ENCODE assay signal across 21 cellular contexts in genomic region chr7:149724661-149725425, GRCh38.
"Had no signal": no experiment of that assay in that cellular context is flagged by ENCODE, and none has a peak within 500 bp of the region (broad histone marks: within the 10 kb centered on the region; RNA-seq: fewer than 3 reads in every experiment).

No MANE protein-coding gene starts in this region.

- H3K9me3 Mint-ChIP-seq: activated B cell treated with CpG ODN at 0.5 μM for 24 hours; activated CD4-positive, alpha-beta T cell treated with anti-CD3 and anti-CD28 coated beads, Interleukin-2, amount 10 ng/mL, durations not matched to agents 24 days and 14 days; activated naive CD4-positive, alpha-beta T cell treated with anti-CD3 and anti-CD28 coated beads, Interleukin-2, amount 50 U/mL, for 72 hours; activated T-cell treated with anti-CD3 and anti-CD28 coated beads, Interleukin-2, amount 50 U/mL, for 4 hours; mesothelial cell of epicardium; nephron; T-cell had no signal

- H3K27ac Mint-ChIP-seq: activated B cell treated with CpG ODN at 0.5 μM for 24 hours; activated CD4-positive, alpha-beta T cell treated with anti-CD3 and anti-CD28 coated beads, Interleukin-2, amount 10 ng/mL, durations not matched to agents 24 days and 14 days; activated CD8-positive, alpha-beta T cell treated with anti-CD3 and anti-CD28 coated beads, Interleukin-2, amount 10 ng/mL, durations not matched to agents 7 days and 5 days; activated naive CD4-positive, alpha-beta T cell treated with anti-CD3 and anti-CD28 coated beads, Interleukin-2, amount 50 U/mL, for 72 hours; mesothelial cell of epicardium; nephron; T-cell had no signal

- H3K9me3 ChIP-seq: adrenal gland, tibial nerve, uterus had no signal

- H3K4me3 ChIP-seq: adrenal gland, lung, tibial nerve, uterus had no signal

- H3K27me3 ChIP-seq: adrenal gland, dorsolateral prefrontal cortex, tibial nerve, uterus had no signal

- ATAC-seq: activated CD8-positive, alpha-beta T cell treated with anti-CD3 and anti-CD28 coated beads, Interleukin-2, amount 10 ng/mL, durations not matched to agents 7 days and 5 days; activated naive CD4-positive, alpha-beta T cell treated with anti-CD3 and anti-CD28 coated beads, Interleukin-2, amount 50 U/mL, for 72 hours; activated T-cell treated with anti-CD3 and anti-CD28 coated beads, Interleukin-2, amount 50 U/mL, for 4 hours; left cardiac atrium; SK-N-SH treated with all-trans-retinoic acid at 6 μM for 48 hours; T-cell had no signal

- H3K36me3 Mint-ChIP-seq: activated naive CD4-positive, alpha-beta T cell treated with anti-CD3 and anti-CD28 coated beads, Interleukin-2, amount 50 U/mL, for 72 hours had no signal

- DNase-seq: activated B cell treated with CpG ODN at 0.5 μM for 24 hours; activated CD4-positive, alpha-beta T cell treated with anti-CD3 and anti-CD28 coated beads, Interleukin-2, amount 10 ng/mL, durations not matched to agents 24 days and 14 days; activated CD8-positive, alpha-beta T cell treated with anti-CD3 and anti-CD28 coated beads, Interleukin-2, amount 10 ng/mL, durations not matched to agents 7 days and 5 days; activated T-cell treated with anti-CD3 and anti-CD28 coated beads, Interleukin-2, amount 50 U/mL, for 4 hours; foreskin fibroblast; left cardiac atrium; small intestine; stimulated activated CD4-positive, alpha-beta T cell treated with anti-CD3 and anti-CD28 coated beads, Interleukin-4, amount 100 ng/mL, for 24 hours; stimulated activated naive CD4-positive, alpha-beta T cell; substantia nigra; T-cell; uterus had no signal

- H3K36me3 ChIP-seq: uterus had no signal

- H3K27me3 Mint-ChIP-seq: activated B cell treated with CpG ODN at 0.5 μM for 24 hours; activated CD4-positive, alpha-beta T cell treated with anti-CD3 and anti-CD28 coated beads, Interleukin-2, amount 10 ng/mL, durations not matched to agents 24 days and 14 days; T-cell had no signal

- H3K27ac ChIP-seq: dorsolateral prefrontal cortex, epithelial cell of prostate, uterus had no signal

- H3K4me1 ChIP-seq: adrenal gland, uterus had no signal

- H3K4me3 Mint-ChIP-seq: activated B cell treated with CpG ODN at 0.5 μM for 24 hours; activated CD4-positive, alpha-beta T cell treated with anti-CD3 and anti-CD28 coated beads, Interleukin-2, amount 10 ng/mL, durations not matched to agents 24 days and 14 days; activated CD8-positive, alpha-beta T cell treated with anti-CD3 and anti-CD28 coated beads, Interleukin-2, amount 10 ng/mL, durations not matched to agents 7 days and 5 days; activated T-cell treated with anti-CD3 and anti-CD28 coated beads, Interleukin-2, amount 50 U/mL, for 4 hours; mesothelial cell of epicardium; nephron; T-cell had no signal

- H3K4me1 Mint-ChIP-seq: activated B cell treated with CpG ODN at 0.5 μM for 24 hours; activated CD4-positive, alpha-beta T cell treated with anti-CD3 and anti-CD28 coated beads, Interleukin-2, amount 10 ng/mL, durations not matched to agents 24 days and 14 days; mesothelial cell of epicardium; T-cell had no signal
